ENCODE assay signal across 15 cellular contexts in genomic region chr1:81617308-81618027, GRCh38.
A peak's percentile ranks its signal among the peaks of the same experiment; 100 is the strongest.
DNase-seq lines count a peak whose midpoint lies in the region; ATAC-seq and TF ChIP-seq lines count a peak whose summit lies in the region.
"Had no signal": no experiment of that assay in that cellular context is flagged by ENCODE, and none has a peak within 500 bp of the region (broad histone marks: within the 10 kb centered on the region; RNA-seq: fewer than 3 reads in every experiment).

No MANE protein-coding gene starts in this region.

- no peaks in the 10 kb centered on the region for H3K4me1 ChIP-seq in A673 (ENCODE audit: insufficient read depth, low read length, poor library complexity, severe bottlenecking)
- H3K4me1 ChIP-seq in GM23248 (ENCODE audit: insufficient read depth): no peaks in the 10 kb centered on the region
- H3K4me1 ChIP-seq: esophagus squamous epithelium had no signal

- peak; percentile 22 for DNase-seq in A673 (ENCODE audit: low spot score)
- DNase-seq in GM23248: peak; percentile 55
- DNase-seq in NOMO-1 treated with dmso at 0.1 percent for 144 hours (lab: John Stamatoyannopoulos, UW; ENCODE audit: unreplicated experiment): peak; percentile 40
- DNase-seq in fibroblast of peridontal ligament (ENCODE audit: extremely low read depth): peak; percentile 37
- DNase-seq in activated CD4-positive, alpha-beta T cell treated with anti-CD3 and anti-CD28 coated beads, Interleukin-2, amount 50 U/mL, for 4 hours: no peak
- DNase-seq in NCI-H2081 treated with DMSO at 0.1 percent for 48 hours (lab: John Stamatoyannopoulos, UW): no peak
- DNase-seq: activated naive CD4-positive, alpha-beta T cell treated with anti-CD3 and anti-CD28 coated beads, Interleukin-2, amount 50 U/mL, for 16 hours; dorsolateral prefrontal cortex; esophagus squamous epithelium; GF-D8; naive B cell; NCI-H1930 had no signal

- intact Hi-C loops in A673 (cut with micrococcal nuclease; ENCODE audit: unreplicated experiment): no loop called here

- H3K9me3 ChIP-seq in A673 (ENCODE audit: low read depth, low read length, poor library complexity, severe bottlenecking) (no peaks in the 10 kb centered on the region), GM23248 (ENCODE audit: low read depth) (no peaks in the 10 kb centered on the region)
- H3K9me3 ChIP-seq: esophagus squamous epithelium had no signal

- ATAC-seq in GM19395 (IDR thresholded peaks at IDR 0.05; ENCODE audit: unreplicated experiment): no peak
- no peak for ATAC-seq in GM18519 (IDR thresholded peaks at IDR 0.05; ENCODE audit: low FRiP score, unreplicated experiment)
- ATAC-seq: activated CD4-positive, CD25-positive, alpha-beta regulatory T cell treated with anti-CD3 and anti-CD28 coated beads, Interleukin-2, amount 50 U/mL, for 24 hours had no signal

- H3K4me3 ChIP-seq in A673 (ENCODE audit: low read depth, low read length, poor library complexity, severe bottlenecking) (no peak overlapping the region), GM23248 (no peak overlapping the region)
- H3K4me3 ChIP-seq: dorsolateral prefrontal cortex, esophagus squamous epithelium had no signal

- WGBS in GM23248 (ENCODE audit: low coverage in 1 of 2, low lambda C conversion rate in 2 of 2, missing lambda C conversion rate in 2 of 2), 2 experiments: 60 to 63% methylated on average over 9 of the region's 9 CpGs

- H3F3A ChIP-seq in GM23248 (ENCODE audit: insufficient read depth): no peaks in the 10 kb centered on the region

- no peak overlapping the region for H3K9ac ChIP-seq in GM23248

- H3K27me3 ChIP-seq in A673 (replicated peaks; ENCODE audit: insufficient read depth, low read depth, low read length, poor library complexity) (no peaks in the 10 kb centered on the region), GM23248 (replicated peaks; ENCODE audit: insufficient read depth) (no peaks in the 10 kb centered on the region)
- H3K27me3 ChIP-seq: esophagus squamous epithelium had no signal

- CTCF ChIA-PET in A673 (lab: Charles Lee): no interaction called here

- H3K27ac ChIP-seq in A673 (ENCODE audit: low read depth, low read length, poor library complexity, severe bottlenecking) (no peak overlapping the region), GM23248 (no peak overlapping the region)
- H3K27ac ChIP-seq: dorsolateral prefrontal cortex, esophagus squamous epithelium had no signal

- peak overlapping the region; percentile 25; the same call in 1 of the 2 replicates for H2AFZ ChIP-seq in GM23248

- H3K9me2 ChIP-seq in GM23248 (ENCODE audit: insufficient read depth): no peaks in the 10 kb centered on the region

- H3K36me3 ChIP-seq in A673 (ENCODE audit: insufficient read depth, low read length, poor library complexity, severe bottlenecking) (no peaks in the 10 kb centered on the region), GM23248 (ENCODE audit: low read depth) (no peaks in the 10 kb centered on the region)
- H3K36me3 ChIP-seq: esophagus squamous epithelium had no signal

- no peaks in the 10 kb centered on the region for H4K20me1 ChIP-seq in GM23248 (ENCODE audit: insufficient read depth)

- no peaks in the 10 kb centered on the region for H3K79me2 ChIP-seq in GM23248 (ENCODE audit: insufficient read depth)

- no peak overlapping the region for H3K4me2 ChIP-seq in GM23248 (ENCODE audit: unreplicated experiment)

- BruUV-seq in A673 (replicated peaks; lab: Mats Ljungman, UMichigan): no TSS peak

- TF ChIP-seq CTCF in A673 (conservative IDR thresholded peaks at IDR 0.05; ENCODE audit: low read depth, low read length): no peak

- in situ Hi-C loops in GM23248 (cut with MboI): no loop called here

- POLR2A ChIA-PET in A673 (lab: Charles Lee; ENCODE audit: low non-redundant PET): no interaction called here

Comparison
In these comparisons a context has a peak if more than half of its experiments do, and no peak if none do; other contexts are left out.
1. DNase-seq: peak in A673 (single experiment), GM23248 (single experiment), NOMO-1 treated with dmso at 0.1 percent for 144 hours (single experiment) and fibroblast of peridontal ligament (single experiment); none in activated CD4-positive, alpha-beta T cell treated with anti-CD3 and anti-CD28 coated beads, Interleukin-2, amount 50 U/mL, for 4 hours (0 of 2) and NCI-H2081 treated with DMSO at 0.1 percent for 48 hours (single experiment).